Comparison of ENCODE assay signal across 19 cellular contexts in the genomic region with DNA sequence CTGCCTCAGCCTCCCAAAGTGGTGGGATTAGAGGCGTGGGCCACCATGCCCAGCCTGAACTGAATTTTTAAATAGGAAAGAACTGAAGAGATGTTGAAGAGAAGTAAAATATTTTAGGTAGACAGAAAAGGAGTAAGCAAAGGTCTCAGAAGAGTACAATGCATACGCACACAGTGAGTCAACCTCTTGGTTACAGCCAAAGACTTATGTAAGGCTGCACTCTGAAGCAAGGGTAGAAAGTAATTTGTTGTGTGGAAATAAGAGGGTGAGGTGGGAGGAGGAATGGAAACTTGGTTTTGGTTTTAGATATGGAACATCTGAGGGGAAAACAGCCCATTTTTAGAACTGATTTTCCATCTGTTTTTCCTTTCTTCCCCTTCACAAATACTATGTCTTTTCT. TPM values are rescaled to one million over a fixed set of nuclear protein-coding genes. Genes with fewer than 3 reads are reported as not detected.
"Had no signal": no experiment of that assay in that cellular context is flagged by ENCODE, and none has a peak within 500 bp of the region (broad histone marks: within the 10 kb centered on the region; RNA-seq: fewer than 3 reads in every experiment).

No MANE protein-coding gene starts in this region.

- H3K27me3 Mint-ChIP-seq: dendritic cell treated with granulocyte-macrophage colony-stimulating factor and Interleukin-4, amounts not matched to agents 40 ng/mL and 50 ng/mL, for 4 days had no signal

- H3K4me1 Mint-ChIP-seq: natural killer cell had no signal

- H3K9me3 ChIP-seq: adrenal gland, esophagus squamous epithelium, lower lobe of right lung, neutrophil, pancreas, right lobe of liver had no signal

- H3K27me3 ChIP-seq: adrenal gland, cardiac muscle cell, esophagus squamous epithelium, neutrophil, pancreas, right lobe of liver, upper lobe of right lung had no signal

- H3K4me3 Mint-ChIP-seq: dendritic cell treated with granulocyte-macrophage colony-stimulating factor and Interleukin-4, amounts not matched to agents 40 ng/mL and 50 ng/mL, for 4 days; natural killer cell had no signal

- H3K27ac ChIP-seq: adrenal gland, cardiac muscle cell, esophagus squamous epithelium, lower lobe of right lung, neutrophil, pancreas, right lobe of liver, upper lobe of right lung had no signal

- H3K9me3 Mint-ChIP-seq: dendritic cell treated with granulocyte-macrophage colony-stimulating factor and Interleukin-4, amounts not matched to agents 40 ng/mL and 50 ng/mL, for 4 days; natural killer cell had no signal

- DNase-seq: activated naive CD4-positive, alpha-beta T cell; adrenal gland; effector CD8-positive, alpha-beta T cell; esophagus squamous epithelium; foreskin melanocyte; glutamatergic neuron; hippocampal formation; lower lobe of right lung; natural killer cell; pancreas; right lobe of liver; small intestine; stimulated activated CD4-positive, alpha-beta T cell treated with anti-CD3 and anti-CD28 coated beads, Interleukin-4, amount 100 ng/mL, for 1 hour; T-helper 2 cell; upper lobe of right lung had no signal

- ATAC-seq: lower lobe of right lung, natural killer cell, pancreas, right lobe of liver, upper lobe of right lung had no signal

- H3K27ac Mint-ChIP-seq: dendritic cell treated with granulocyte-macrophage colony-stimulating factor and Interleukin-4, amounts not matched to agents 40 ng/mL and 50 ng/mL, for 4 days; natural killer cell had no signal

- H3K4me3 ChIP-seq: adrenal gland, cardiac muscle cell, esophagus squamous epithelium, lower lobe of right lung, pancreas, right lobe of liver, upper lobe of right lung had no signal

RNA-seq across cellular contexts. Expression of a gene that starts 49.2 kb away (rescaled TPM):
- total RNA-seq: esophagus squamous epithelium, lower lobe of right lung, natural killer cell, pancreas, pulmonary artery endothelial cell, right lobe of liver, upper lobe of right lung had no signal
